ENCODE assay signal across 1 cellular context in the genomic region with DNA sequence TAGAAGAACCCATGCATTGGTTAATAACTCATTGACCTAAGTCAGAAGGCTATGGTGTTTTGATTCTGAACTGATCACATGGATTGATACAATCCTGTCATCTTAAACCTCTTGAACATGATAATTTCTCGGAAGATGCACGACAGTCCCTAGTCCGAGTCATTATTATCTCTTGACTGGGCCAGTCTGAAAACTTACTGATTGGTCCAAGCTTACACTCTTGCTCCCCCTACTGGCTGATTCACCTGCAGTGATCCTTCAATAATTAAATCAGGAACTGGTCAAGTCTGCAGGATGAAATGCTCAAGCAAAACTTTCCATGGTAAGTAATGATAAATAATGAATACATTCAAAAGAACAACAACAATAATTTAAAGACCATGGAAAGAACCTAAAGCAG.
TF ChIP-seq lines count a peak whose summit lies in the region.

No MANE protein-coding gene starts in this region.

TF ChIP-seq in IMR-90, 13 proteins besides CTCF, POLR2A, EP300 and RAD21 (continued from another document):
- TF ChIP-seq, protein P1, sequence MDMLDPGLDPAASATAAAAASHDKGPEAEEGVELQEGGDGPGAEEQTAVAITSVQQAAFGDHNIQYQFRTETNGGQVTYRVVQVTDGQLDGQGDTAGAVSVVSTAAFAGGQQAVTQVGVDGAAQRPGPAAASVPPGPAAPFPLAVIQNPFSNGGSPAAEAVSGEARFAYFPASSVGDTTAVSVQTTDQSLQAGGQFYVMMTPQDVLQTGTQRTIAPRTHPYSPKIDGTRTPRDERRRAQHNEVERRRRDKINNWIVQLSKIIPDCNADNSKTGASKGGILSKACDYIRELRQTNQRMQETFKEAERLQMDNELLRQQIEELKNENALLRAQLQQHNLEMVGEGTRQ (IDR thresholded peaks at IDR 0.05; ENCODE audit: low read depth, low read length): no peak
- no peak for TF ChIP-seq SMC3 (IDR thresholded peaks at IDR 0.05; ENCODE audit: low read depth, low read length)
- TF ChIP-seq, protein P2, sequence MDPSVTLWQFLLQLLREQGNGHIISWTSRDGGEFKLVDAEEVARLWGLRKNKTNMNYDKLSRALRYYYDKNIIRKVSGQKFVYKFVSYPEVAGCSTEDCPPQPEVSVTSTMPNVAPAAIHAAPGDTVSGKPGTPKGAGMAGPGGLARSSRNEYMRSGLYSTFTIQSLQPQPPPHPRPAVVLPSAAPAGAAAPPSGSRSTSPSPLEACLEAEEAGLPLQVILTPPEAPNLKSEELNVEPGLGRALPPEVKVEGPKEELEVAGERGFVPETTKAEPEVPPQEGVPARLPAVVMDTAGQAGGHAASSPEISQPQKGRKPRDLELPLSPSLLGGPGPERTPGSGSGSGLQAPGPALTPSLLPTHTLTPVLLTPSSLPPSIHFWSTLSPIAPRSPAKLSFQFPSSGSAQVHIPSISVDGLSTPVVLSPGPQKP (IDR thresholded peaks at IDR 0.05; ENCODE audit: borderline replicate concordance, low read depth, low read length): no peak
- no peak for TF ChIP-seq MAFK (IDR thresholded peaks at IDR 0.05; ENCODE audit: low read depth, low read length)
- TF ChIP-seq BHLHE40 (IDR thresholded peaks at IDR 0.05; ENCODE audit: low read depth, low read length): no peak
- no peak for TF ChIP-seq RFX5 (IDR thresholded peaks at IDR 0.05; ENCODE audit: low read depth, low read length)
- no peak for TF ChIP-seq NFE2L2 (IDR thresholded peaks at IDR 0.05; ENCODE audit: low read depth, low read length)
